In the genomic region with DNA sequence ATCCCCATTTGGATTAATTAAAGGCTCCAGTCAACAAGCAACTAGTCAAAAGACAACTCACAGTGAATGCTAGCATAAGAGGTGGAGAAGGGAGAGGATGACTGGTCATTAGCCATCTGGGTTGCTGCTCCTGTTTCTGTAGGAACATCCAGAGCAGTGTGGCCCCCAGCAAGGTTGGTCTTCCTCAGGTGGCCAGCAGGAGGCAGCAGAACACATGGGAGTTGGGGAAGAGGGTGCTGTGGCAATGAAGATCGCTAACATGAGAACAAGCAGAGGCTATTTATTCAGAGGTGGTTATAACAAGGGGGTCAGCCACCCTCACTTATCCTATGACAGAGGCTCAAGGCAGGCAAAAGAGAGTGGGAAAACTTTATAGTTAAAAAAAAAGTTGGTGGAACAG, we compare ENCODE assay signal across 1 cellular context.
TF ChIP-seq lines count a peak whose summit lies in the region.

No MANE protein-coding gene starts in this region.

TF ChIP-seq in GM12878, 131 proteins besides CTCF, POLR2A, EP300 and RAD21:
- no peak for TF ChIP-seq SRF (IDR thresholded peaks at IDR 0.05; ENCODE audit: low read depth in 2 of 2, low read length in 2 of 2)
- no peak for TF ChIP-seq SUZ12 (IDR thresholded peaks at IDR 0.05; ENCODE audit: unreplicated experiment)
- TF ChIP-seq SMC3 (IDR thresholded peaks at IDR 0.05; ENCODE audit: borderline replicate concordance, low read length), result peak; percentile 93
- TF ChIP-seq RUNX3 (IDR thresholded peaks at IDR 0.05; ENCODE audit: low read length), result no peak
- no peak for TF ChIP-seq BACH1 (IDR thresholded peaks at IDR 0.05; ENCODE audit: borderline replicate concordance)
- peak; percentile 56; the same call in 1 of the 2 replicates for TF ChIP-seq YY1 (IDR thresholded peaks at IDR 0.05; ENCODE audit: low read depth, low read length)
- no peak for TF ChIP-seq HDAC2 (IDR thresholded peaks at IDR 0.05)
- TF ChIP-seq IRF4 (IDR thresholded peaks at IDR 0.05; ENCODE audit: low read depth, low read length), result 0 out of 2 replicates have a peak, but pooled peaks have one; percentile 57
- TF ChIP-seq PAX5 (IDR thresholded peaks at IDR 0.05; ENCODE audit: borderline replicate concordance, low read depth, low read length), result no peak
- no peak for TF ChIP-seq RFX5 (IDR thresholded peaks at IDR 0.05; ENCODE audit: low read depth, low read length)
- no peak for TF ChIP-seq SPI1 (IDR thresholded peaks at IDR 0.05; ENCODE audit: borderline replicate concordance, insufficient read depth, low read depth, low read length)
- no peak for TF ChIP-seq NRF1 (conservative IDR thresholded peaks at IDR 0.05; ENCODE audit: low read depth, low read length)
- no peak for TF ChIP-seq POLR2AphosphoS5 (IDR thresholded peaks at IDR 0.05; ENCODE audit: low read length)
- no peak for TF ChIP-seq CBFB (IDR thresholded peaks at IDR 0.05; ENCODE audit: low read depth)
- TF ChIP-seq, protein P1, sequence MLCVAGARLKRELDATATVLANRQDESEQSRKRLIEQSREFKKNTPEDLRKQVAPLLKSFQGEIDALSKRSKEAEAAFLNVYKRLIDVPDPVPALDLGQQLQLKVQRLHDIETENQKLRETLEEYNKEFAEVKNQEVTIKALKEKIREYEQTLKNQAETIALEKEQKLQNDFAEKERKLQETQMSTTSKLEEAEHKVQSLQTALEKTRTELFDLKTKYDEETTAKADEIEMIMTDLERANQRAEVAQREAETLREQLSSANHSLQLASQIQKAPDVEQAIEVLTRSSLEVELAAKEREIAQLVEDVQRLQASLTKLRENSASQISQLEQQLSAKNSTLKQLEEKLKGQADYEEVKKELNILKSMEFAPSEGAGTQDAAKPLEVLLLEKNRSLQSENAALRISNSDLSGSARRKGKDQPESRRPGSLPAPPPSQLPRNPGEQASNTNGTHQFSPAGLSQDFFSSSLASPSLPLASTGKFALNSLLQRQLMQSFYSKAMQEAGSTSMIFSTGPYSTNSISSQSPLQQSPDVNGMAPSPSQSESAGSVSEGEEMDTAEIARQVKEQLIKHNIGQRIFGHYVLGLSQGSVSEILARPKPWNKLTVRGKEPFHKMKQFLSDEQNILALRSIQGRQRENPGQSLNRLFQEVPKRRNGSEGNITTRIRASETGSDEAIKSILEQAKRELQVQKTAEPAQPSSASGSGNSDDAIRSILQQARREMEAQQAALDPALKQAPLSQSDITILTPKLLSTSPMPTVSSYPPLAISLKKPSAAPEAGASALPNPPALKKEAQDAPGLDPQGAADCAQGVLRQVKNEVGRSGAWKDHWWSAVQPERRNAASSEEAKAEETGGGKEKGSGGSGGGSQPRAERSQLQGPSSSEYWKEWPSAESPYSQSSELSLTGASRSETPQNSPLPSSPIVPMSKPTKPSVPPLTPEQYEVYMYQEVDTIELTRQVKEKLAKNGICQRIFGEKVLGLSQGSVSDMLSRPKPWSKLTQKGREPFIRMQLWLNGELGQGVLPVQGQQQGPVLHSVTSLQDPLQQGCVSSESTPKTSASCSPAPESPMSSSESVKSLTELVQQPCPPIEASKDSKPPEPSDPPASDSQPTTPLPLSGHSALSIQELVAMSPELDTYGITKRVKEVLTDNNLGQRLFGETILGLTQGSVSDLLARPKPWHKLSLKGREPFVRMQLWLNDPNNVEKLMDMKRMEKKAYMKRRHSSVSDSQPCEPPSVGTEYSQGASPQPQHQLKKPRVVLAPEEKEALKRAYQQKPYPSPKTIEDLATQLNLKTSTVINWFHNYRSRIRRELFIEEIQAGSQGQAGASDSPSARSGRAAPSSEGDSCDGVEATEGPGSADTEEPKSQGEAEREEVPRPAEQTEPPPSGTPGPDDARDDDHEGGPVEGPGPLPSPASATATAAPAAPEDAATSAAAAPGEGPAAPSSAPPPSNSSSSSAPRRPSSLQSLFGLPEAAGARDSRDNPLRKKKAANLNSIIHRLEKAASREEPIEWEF (IDR thresholded peaks at IDR 0.05; ENCODE audit: insufficient replicate concordance, low read depth, low read length), result no peak
- TF ChIP-seq, protein P2, sequence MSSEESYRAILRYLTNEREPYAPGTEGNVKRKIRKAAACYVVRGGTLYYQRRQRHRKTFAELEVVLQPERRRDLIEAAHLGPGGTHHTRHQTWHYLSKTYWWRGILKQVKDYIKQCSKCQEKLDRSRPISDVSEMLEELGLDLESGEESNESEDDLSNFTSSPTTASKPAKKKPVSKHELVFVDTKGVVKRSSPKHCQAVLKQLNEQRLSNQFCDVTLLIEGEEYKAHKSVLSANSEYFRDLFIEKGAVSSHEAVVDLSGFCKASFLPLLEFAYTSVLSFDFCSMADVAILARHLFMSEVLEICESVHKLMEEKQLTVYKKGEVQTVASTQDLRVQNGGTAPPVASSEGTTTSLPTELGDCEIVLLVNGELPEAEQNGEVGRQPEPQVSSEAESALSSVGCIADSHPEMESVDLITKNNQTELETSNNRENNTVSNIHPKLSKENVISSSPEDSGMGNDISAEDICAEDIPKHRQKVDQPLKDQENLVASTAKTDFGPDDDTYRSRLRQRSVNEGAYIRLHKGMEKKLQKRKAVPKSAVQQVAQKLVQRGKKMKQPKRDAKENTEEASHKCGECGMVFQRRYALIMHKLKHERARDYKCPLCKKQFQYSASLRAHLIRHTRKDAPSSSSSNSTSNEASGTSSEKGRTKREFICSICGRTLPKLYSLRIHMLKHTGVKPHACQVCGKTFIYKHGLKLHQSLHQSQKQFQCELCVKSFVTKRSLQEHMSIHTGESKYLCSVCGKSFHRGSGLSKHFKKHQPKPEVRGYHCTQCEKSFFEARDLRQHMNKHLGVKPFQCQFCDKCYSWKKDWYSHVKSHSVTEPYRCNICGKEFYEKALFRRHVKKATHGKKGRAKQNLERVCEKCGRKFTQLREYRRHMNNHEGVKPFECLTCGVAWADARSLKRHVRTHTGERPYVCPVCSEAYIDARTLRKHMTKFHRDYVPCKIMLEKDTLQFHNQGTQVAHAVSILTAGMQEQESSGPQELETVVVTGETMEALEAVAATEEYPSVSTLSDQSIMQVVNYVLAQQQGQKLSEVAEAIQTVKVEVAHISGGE (CRISPR knock-in tag; IDR thresholded peaks at IDR 0.05), result no peak
- TF ChIP-seq HDAC6 (IDR thresholded peaks at IDR 0.05; ENCODE audit: unreplicated experiment), result no peak
- TF ChIP-seq KDM1A (IDR thresholded peaks at IDR 0.05; ENCODE audit: borderline replicate concordance), result no peak
